ENCODE assay signal across 8 cellular contexts in genomic region chr9:14321517-14322125, GRCh38. TPM values are rescaled to one million over a fixed set of nuclear protein-coding genes. Genes with fewer than 3 reads are reported as not detected.
A peak's percentile ranks its signal among the peaks of the same experiment; 100 is the strongest.
DNase-seq lines count a peak whose midpoint lies in the region; TF ChIP-seq lines count a peak whose summit lies in the region.

No MANE protein-coding gene starts in this region.

- H4K20me1 ChIP-seq in BLaER1 (no peaks in the 10 kb centered on the region), Karpas-422 (ENCODE audit: insufficient read depth, low read depth, low read length) (no peaks in the 10 kb centered on the region)

- TF ChIP-seq POLR2A in breast epithelium (IDR thresholded peaks at IDR 0.05): no peak

- H3K36me3 ChIP-seq in BLaER1: no peaks in the 10 kb centered on the region
- H3K36me3 ChIP-seq in Karpas-422 (ENCODE audit: insufficient read depth, low read length): no peaks in the 10 kb centered on the region
- H3K36me3 ChIP-seq in breast epithelium: no peaks in the 10 kb centered on the region
- no peaks in the 10 kb centered on the region for H3K36me3 ChIP-seq in muscle layer of colon (ENCODE audit: insufficient read depth, low read length)

- peak overlapping the region; percentile 88 for H3K9ac ChIP-seq in BLaER1
- peak overlapping the region; percentile 89 for H3K9ac ChIP-seq in Karpas-422 (ENCODE audit: low read length)
- H3K9ac ChIP-seq in muscle layer of colon (ENCODE audit: low read length): peak overlapping the region; percentile 21

- DNase-seq in Karpas-422: peak; percentile 76
- DNase-seq in breast epithelium (ENCODE audit: low spot score in 2 of 2): no peak
- DNase-seq in SHP77 (lab: John Stamatoyannopoulos, UW): no peak
- DNase-seq in head of caudate nucleus: no peak
- no peak for DNase-seq in GDM1 (lab: John Stamatoyannopoulos, UW)
- DNase-seq in SK-N-DZ (ENCODE audit: low spot score): no peak

- H3K9me3 ChIP-seq in BLaER1 (no peaks in the 10 kb centered on the region), Karpas-422 (ENCODE audit: low read length) (no peaks in the 10 kb centered on the region), breast epithelium (no peaks in the 10 kb centered on the region), muscle layer of colon (ENCODE audit: low read length) (no peaks in the 10 kb centered on the region)

- peak overlapping the region; percentile 80 for H3K4me3 ChIP-seq in BLaER1
- H3K4me3 ChIP-seq in Karpas-422 (ENCODE audit: low read length): peak overlapping the region; percentile 82
- peak overlapping the region; percentile 84 to 88 (median 86) for H3K4me3 ChIP-seq in breast epithelium
- H3K4me3 ChIP-seq in muscle layer of colon (ENCODE audit: low read depth in 1 of 2, low read length in 2 of 2): peak overlapping the region; percentile 59 to 64

- intact Hi-C loops in breast epithelium (cut with DNase I; ENCODE audit: low total_unique reads): loop anchor here (1.0 kb wide), 1 partner anchor 29 kb away; no protein-coding TSS in a partner anchor
- intact Hi-C loops in head of caudate nucleus (cut with DNase I): no loop called here

- H2AFZ ChIP-seq in Karpas-422 (ENCODE audit: low read length): 0 out of 2 replicates have a peak overlapping the region, but pooled peaks have one; percentile 44

- H3K9me2 ChIP-seq in Karpas-422 (replicated peaks; ENCODE audit: insufficient read depth, low read length): no peaks in the 10 kb centered on the region

- H3K4me2 ChIP-seq in BLaER1: peak overlapping the region; percentile 78
- peak overlapping the region; percentile 80 for H3K4me2 ChIP-seq in Karpas-422 (ENCODE audit: low read depth, low read length, poor library complexity, severe bottlenecking)

- H3K27ac ChIP-seq in BLaER1 (peak overlapping the region; percentile 89), Karpas-422 (ENCODE audit: low read length) (peak overlapping the region; percentile 89), breast epithelium (peak overlapping the region; percentile 99), muscle layer of colon (ENCODE audit: low read depth, low read length) (peak overlapping the region; percentile 86)

- TF ChIP-seq CTCF in breast epithelium (IDR thresholded peaks at IDR 0.05): no peak

- H3K79me2 ChIP-seq in Karpas-422 (ENCODE audit: low read length): 0 out of 2 replicates have a peak, but pooled peaks cover 2% of the 10 kb centered on the region

- H3K4me1 ChIP-seq in BLaER1 (peaks cover 42% of the 10 kb centered on the region), Karpas-422 (ENCODE audit: low read length) (peaks cover 86% of the 10 kb centered on the region), breast epithelium (no peaks in the 10 kb centered on the region), muscle layer of colon (ENCODE audit: insufficient read depth, low read length) (peaks cover 55% of the 10 kb centered on the region)

- no peaks in the 10 kb centered on the region for H3K27me3 ChIP-seq in BLaER1
- no peaks in the 10 kb centered on the region for H3K27me3 ChIP-seq in Karpas-422 (ENCODE audit: low read length)
- no peaks in the 10 kb centered on the region for H3K27me3 ChIP-seq in breast epithelium
- H3K27me3 ChIP-seq in muscle layer of colon (ENCODE audit: control insufficient read depth in 1 of 2, insufficient read depth in 2 of 2, low read length in 2 of 2): no peaks in the 10 kb centered on the region

RNA-seq across cellular contexts. Expression of gene NFIB, which starts 7.7 kb away (rescaled TPM):
- 1.0 and 3.6 TPM in 2 replicates for total RNA-seq in Karpas-422 (2014; rRNA removed; shearing (Covaris generic); ENCODE audit: low replicate concordance)
- total RNA-seq in breast epithelium: 100 to 1,000 TPM in 2 of 3 donors, 10 to 100 TPM in 1; 95.2 to 237 (median 105) TPM
- 4.4 and 6.0 TPM in 2 replicates for polyA plus RNA-seq in SK-N-DZ (2014; cell fraction: cytosol; rRNA removed)
- polyA plus RNA-seq in SK-N-DZ (2014; cell fraction: nucleus; rRNA removed): 12.1 and 12.8 TPM in 2 replicates

Comparison
In these comparisons a context has a peak if more than half of its experiments do, and no peak if none do; other contexts are left out.
1. H3K9ac ChIP-seq: peak in every context shown above with its lines; median percentile 89 in Karpas-422; 88 in BLaER1; 21 in muscle layer of colon.
2. RNA of gene NFIB, which starts 7.7 kb away (total RNA-seq): 95.2 to 237 TPM in breast epithelium; 1.0 to 3.6 TPM in Karpas-422; every median in the first group is over 10 times any median in the second.
3. Peak in every context shown above with its lines, with median percentiles within 50 percentile points of each other: H3K27ac ChIP-seq and H3K4me3 ChIP-seq.